ENCODE assay signal across 12 cellular contexts in the genomic region with DNA sequence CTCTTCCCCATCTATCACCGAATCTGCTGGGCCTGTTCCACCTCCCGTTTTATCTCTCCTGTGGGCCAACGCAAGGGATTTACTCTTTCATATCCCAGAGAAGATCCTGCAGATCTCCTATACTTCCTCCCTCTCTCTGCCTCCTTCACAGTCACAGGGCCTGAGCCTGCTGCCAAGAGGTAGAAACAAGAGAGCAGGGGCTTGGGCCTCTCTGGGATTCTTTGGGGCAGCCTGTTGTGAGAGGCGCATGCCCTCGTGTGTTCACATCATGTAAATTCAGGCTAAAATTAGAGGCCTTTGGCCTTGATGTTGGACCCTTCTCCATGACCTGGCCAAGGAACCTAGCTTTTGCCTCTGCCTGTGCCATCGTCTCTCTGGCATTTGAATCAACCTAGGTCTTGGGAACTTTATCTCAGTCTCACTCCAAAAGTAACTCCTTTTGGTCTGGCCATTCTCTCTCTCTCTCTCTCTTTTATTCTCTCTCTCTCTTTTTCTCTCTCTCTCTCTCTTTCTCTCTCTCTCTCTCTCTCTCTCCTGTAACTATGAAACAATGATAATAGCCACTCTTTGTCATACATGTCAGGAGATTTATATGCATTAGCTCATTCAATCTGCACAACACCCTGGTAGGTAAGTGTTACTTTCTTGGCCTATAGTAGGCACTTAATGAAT. TPM values are rescaled to one million over a fixed set of nuclear protein-coding genes. Genes with fewer than 3 reads are reported as not detected.
DNase-seq lines count a peak whose midpoint lies in the region; ATAC-seq and TF ChIP-seq lines count a peak whose summit lies in the region.
"Had no signal": no experiment of that assay in that cellular context is flagged by ENCODE, and none has a peak within 500 bp of the region (broad histone marks: within the 10 kb centered on the region; RNA-seq: fewer than 3 reads in every experiment).

No MANE protein-coding gene starts in this region.

- no peaks in the 10 kb centered on the region for H3K36me3 ChIP-seq in right atrium auricular region

- peak; percentile 89 for ATAC-seq in Right ventricle myocardium superior (ENCODE audit: poor library complexity)
- peak; percentile 78 for ATAC-seq in WTC11
- no peak for ATAC-seq in GM21619 (IDR thresholded peaks at IDR 0.05; ENCODE audit: unreplicated experiment)
- no peak for ATAC-seq in natural killer cell treated with Interleukin-12 subunit alpha and Interleukin-12 subunit beta and Interleukin-15 and Interleukin-18, amount 100 ng/mL, for 72 hours

- intact Hi-C loops in Right ventricle myocardium superior (cut with DNase I), result loop anchor here (2.0 to 10.0 kb wide), 2 partner anchors 76 to 304 kb away; no protein-coding TSS in a partner anchor

- TF ChIP-seq CTCF in right atrium auricular region (IDR thresholded peaks at IDR 0.05) (peak in 1 of 2 donors; percentile 52), WTC11 (IDR thresholded peaks at IDR 0.05) (no peak)

- no peaks in the 10 kb centered on the region for H3K9me3 ChIP-seq in right atrium auricular region

- H3K27me3 ChIP-seq in right atrium auricular region, result no peaks in the 10 kb centered on the region

- H3K4me3 ChIP-seq in right atrium auricular region, result no peak overlapping the region

- H3K4me1 Mint-ChIP-seq in WTC11, result no peaks in the 10 kb centered on the region; the same call in 1 of the 2 replicates
- no peaks in the 10 kb centered on the region for H3K4me1 Mint-ChIP-seq in natural killer cell treated with Interleukin-12 subunit alpha and Interleukin-12 subunit beta and Interleukin-15 and Interleukin-18, amount 100 ng/mL, for 72 hours (ENCODE audit: low read depth in 2 of 2)
- H3K4me1 Mint-ChIP-seq: activated naive CD8-positive, alpha-beta T cell treated with anti-CD3 and anti-CD28 coated beads, Interleukin-2, amount 10 ng/mL, durations not matched to agents 7 days and 5 days; CD4-positive, CD25-positive, alpha-beta regulatory T cell had no signal

- no peak overlapping the region for H3K4me3 Mint-ChIP-seq in WTC11
- no peak overlapping the region for H3K4me3 Mint-ChIP-seq in natural killer cell treated with Interleukin-12 subunit alpha and Interleukin-12 subunit beta and Interleukin-15 and Interleukin-18, amount 100 ng/mL, for 72 hours
- H3K4me3 Mint-ChIP-seq: activated naive CD8-positive, alpha-beta T cell treated with anti-CD3 and anti-CD28 coated beads, Interleukin-2, amount 10 ng/mL, durations not matched to agents 7 days and 5 days had no signal

- POLR2A ChIA-PET in WTC11 (lab: Charles Lee), result no interaction called here

- CTCF ChIA-PET in WTC11 (lab: Charles Lee), result interaction anchor here (0.7 to 3.0 kb wide), 14 partner anchors 11 to 612 kb away, joined by 3 to 35 read pairs (median 4); no protein-coding TSS in a partner anchor

- H3K9me3 Mint-ChIP-seq in WTC11, result peaks cover 8% of the 10 kb centered on the region
- H3K9me3 Mint-ChIP-seq in natural killer cell treated with Interleukin-12 subunit alpha and Interleukin-12 subunit beta and Interleukin-15 and Interleukin-18, amount 100 ng/mL, for 72 hours, result no peaks in the 10 kb centered on the region
- H3K9me3 Mint-ChIP-seq: activated naive CD8-positive, alpha-beta T cell treated with anti-CD3 and anti-CD28 coated beads, Interleukin-2, amount 10 ng/mL, durations not matched to agents 7 days and 5 days had no signal

- H3K27ac ChIP-seq in right atrium auricular region, result no peak overlapping the region
- H3K27ac ChIP-seq: VCaP had no signal

- no peak overlapping the region for H3K27ac Mint-ChIP-seq in WTC11
- H3K27ac Mint-ChIP-seq in natural killer cell treated with Interleukin-12 subunit alpha and Interleukin-12 subunit beta and Interleukin-15 and Interleukin-18, amount 100 ng/mL, for 72 hours, result no peak overlapping the region
- H3K27ac Mint-ChIP-seq: activated naive CD8-positive, alpha-beta T cell treated with anti-CD3 and anti-CD28 coated beads, Interleukin-2, amount 10 ng/mL, durations not matched to agents 7 days and 5 days had no signal

- no peaks in the 10 kb centered on the region for H3K4me1 ChIP-seq in right atrium auricular region

- DNase-seq in Right ventricle myocardium superior (peak; percentile 48), right atrium auricular region (ENCODE audit: low spot score) (no peak), WTC11 (ENCODE audit: low spot score) (peak; percentile 21), iris pigment epithelial cell (ENCODE audit: low read depth) (peak; percentile 13), NAMALWA (ENCODE audit: low spot score) (no peak)
- no peak for DNase-seq in activated naive CD4-positive, alpha-beta T cell treated with anti-CD3 and anti-CD28 coated beads, Interleukin-2, amount 50 U/mL, for 16 hours
- no peak for DNase-seq in natural killer cell treated with Interleukin-12 subunit alpha and Interleukin-12 subunit beta and Interleukin-15 and Interleukin-18, amount 100 ng/mL, for 72 hours (ENCODE audit: low spot score)
- DNase-seq: activated naive CD8-positive, alpha-beta T cell treated with anti-CD3 and anti-CD28 coated beads, Interleukin-2, amount 10 ng/mL, durations not matched to agents 7 days and 5 days; CD4-positive, CD25-positive, alpha-beta regulatory T cell; NCI-H2029 had no signal

- peaks cover under 1% of the 10 kb centered on the region; the same call in 1 of the 2 replicates for H3K27me3 Mint-ChIP-seq in WTC11 (ENCODE audit: low read depth)
- peaks cover 26 to 32% of the 10 kb centered on the region in 2 donors for H3K27me3 Mint-ChIP-seq in natural killer cell treated with Interleukin-12 subunit alpha and Interleukin-12 subunit beta and Interleukin-15 and Interleukin-18, amount 100 ng/mL, for 72 hours
- H3K27me3 Mint-ChIP-seq: CD4-positive, CD25-positive, alpha-beta regulatory T cell had no signal

- H3K36me3 Mint-ChIP-seq in WTC11, result no peaks in the 10 kb centered on the region
- no peaks in the 10 kb centered on the region for H3K36me3 Mint-ChIP-seq in natural killer cell treated with Interleukin-12 subunit alpha and Interleukin-12 subunit beta and Interleukin-15 and Interleukin-18, amount 100 ng/mL, for 72 hours
- H3K36me3 Mint-ChIP-seq: activated naive CD8-positive, alpha-beta T cell treated with anti-CD3 and anti-CD28 coated beads, Interleukin-2, amount 10 ng/mL, durations not matched to agents 7 days and 5 days; CD4-positive, CD25-positive, alpha-beta regulatory T cell had no signal

TF ChIP-seq in WTC11, 78 proteins besides CTCF, POLR2A, EP300 and RAD21:
- TF ChIP-seq MLX (CRISPR knock-in tag; IDR thresholded peaks at IDR 0.05) (no peak), ELF4 (CRISPR knock-in tag; IDR thresholded peaks at IDR 0.05; ENCODE audit: low read depth) (no peak), PRRX2 (CRISPR knock-in tag; IDR thresholded peaks at IDR 0.05) (no peak), JAZF1 (CRISPR knock-in tag; IDR thresholded peaks at IDR 0.05) (no peak), ATF6 (CRISPR knock-in tag; IDR thresholded peaks at IDR 0.05) (no peak), CREM (CRISPR knock-in tag; IDR thresholded peaks at IDR 0.05) (no peak), NFE2L1 (CRISPR knock-in tag; IDR thresholded peaks at IDR 0.05) (no peak), FOXJ3 (CRISPR knock-in tag; IDR thresholded peaks at IDR 0.05; ENCODE audit: borderline replicate concordance) (no peak)
- TF ChIP-seq, protein P1, sequence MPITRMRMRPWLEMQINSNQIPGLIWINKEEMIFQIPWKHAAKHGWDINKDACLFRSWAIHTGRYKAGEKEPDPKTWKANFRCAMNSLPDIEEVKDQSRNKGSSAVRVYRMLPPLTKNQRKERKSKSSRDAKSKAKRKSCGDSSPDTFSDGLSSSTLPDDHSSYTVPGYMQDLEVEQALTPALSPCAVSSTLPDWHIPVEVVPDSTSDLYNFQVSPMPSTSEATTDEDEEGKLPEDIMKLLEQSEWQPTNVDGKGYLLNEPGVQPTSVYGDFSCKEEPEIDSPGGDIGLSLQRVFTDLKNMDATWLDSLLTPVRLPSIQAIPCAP (CRISPR knock-in tag; IDR thresholded peaks at IDR 0.05), result no peak

RNA-seq across cellular contexts. Expression of gene EFNB1, which starts 20.0 kb away (rescaled TPM):
- 15.1 TPM for total RNA-seq in Right ventricle myocardium superior
- 10 to 100 TPM; 23.7 to 42.4 TPM for total RNA-seq in right atrium auricular region
- 9.7 to 16.4 TPM (median 10.0 TPM) in 3 replicates for total RNA-seq in WTC11 (2021)
- 1 to 10 TPM; 3.4 to 3.9 TPM for total RNA-seq in natural killer cell treated with Interleukin-12 subunit alpha and Interleukin-12 subunit beta and Interleukin-15 and Interleukin-18, amount 100 ng/mL, for 72 hours

Comparison
In these comparisons a context has a peak if more than half of its experiments do, and no peak if none do; other contexts are left out.
1. DNase-seq: peak in Right ventricle myocardium superior (single experiment), WTC11 (single experiment) and iris pigment epithelial cell (single experiment); none in right atrium auricular region (single experiment), activated naive CD4-positive, alpha-beta T cell treated with anti-CD3 and anti-CD28 coated beads, Interleukin-2, amount 50 U/mL, for 16 hours (single experiment), NAMALWA (single experiment) and natural killer cell treated with Interleukin-12 subunit alpha and Interleukin-12 subunit beta and Interleukin-15 and Interleukin-18, amount 100 ng/mL, for 72 hours (single experiment).
2. ATAC-seq: peak in Right ventricle myocardium superior (single experiment) and WTC11 (single experiment); none in GM21619 (single experiment) and natural killer cell treated with Interleukin-12 subunit alpha and Interleukin-12 subunit beta and Interleukin-15 and Interleukin-18, amount 100 ng/mL, for 72 hours (0 of 2).